8 cellular contexts compared by ENCODE assay signal in genomic region chr14:68792830-68793733, GRCh38. TPM values are rescaled to one million over a fixed set of nuclear protein-coding genes. Genes with fewer than 3 reads are reported as not detected.
DNase-seq lines count a peak whose midpoint lies in the region; ATAC-seq, FAIRE-seq and TF ChIP-seq lines count a peak whose summit lies in the region.

ZFP36L1 (minus strand) TSS chr14:68793067; CDS start chr14:68792938, 129 bp downstream.

- peaks cover 0 to 16% (median 0%) of the 10 kb centered on the region in 8 donors for H3K9me3 Mint-ChIP-seq in CD4-positive, alpha-beta memory T cell
- H3K9me3 Mint-ChIP-seq in T-helper 2 cell treated with Interferon-gamma antibody and Interleukin-4, amounts not matched to agents 5 μg/mL and 100 μg/mL, for 36 hours = peaks cover 4% of the 10 kb centered on the region

- H3K36me3 Mint-ChIP-seq in CD4-positive, alpha-beta memory T cell = peaks cover 34 to 73% of the 10 kb centered on the region in 2 donors
- H3K36me3 Mint-ChIP-seq in T-helper 2 cell treated with Interferon-gamma antibody and Interleukin-4, amounts not matched to agents 5 μg/mL and 100 μg/mL, for 36 hours (ENCODE audit: low read depth) = peaks cover 36% of the 10 kb centered on the region

- TF ChIP-seq CTCF in ascending aorta (IDR thresholded peaks at IDR 0.05) (no peak), right atrium auricular region (IDR thresholded peaks at IDR 0.05) (no peak)

- peak within 1 kb of the TSS; percentile 98 to 100 for H3K4me3 ChIP-seq in CD4-positive, alpha-beta memory T cell (ENCODE audit: low read length in 2 of 2)
- H3K4me3 ChIP-seq in Jurkat, Clone E6-1 (ENCODE audit: low read length) = peak within 1 kb of the TSS; percentile 76
- H3K4me3 ChIP-seq in ascending aorta (peak within 1 kb of the TSS; percentile 77 to 92), right atrium auricular region (peak within 1 kb of the TSS; percentile 83 to 94)

- no peaks in the 10 kb centered on the region for H3K27me3 ChIP-seq in CD4-positive, alpha-beta memory T cell (ENCODE audit: insufficient read depth, low read length)
- H3K27me3 ChIP-seq in ascending aorta (no peaks in the 10 kb centered on the region), right atrium auricular region (no peaks in the 10 kb centered on the region)

- peak within 1 kb of the TSS; percentile 99 to 100 (median 100) for H3K27ac Mint-ChIP-seq in CD4-positive, alpha-beta memory T cell
- H3K27ac Mint-ChIP-seq in T-helper 2 cell treated with Interferon-gamma antibody and Interleukin-4, amounts not matched to agents 5 μg/mL and 100 μg/mL, for 36 hours = peak within 1 kb of the TSS; percentile 100

- intact Hi-C loops in CD4-positive, alpha-beta memory T cell (cut with micrococcal nuclease) = loop anchor here (1.0 to 5.0 kb wide), 4 partner anchors 108 to 974 kb away; partner anchors contain the start of genes DCAF5, SRSF5 and SUSD6
- intact Hi-C loops in ascending aorta (cut with DNase I) = loop anchor here (2.0 to 5.0 kb wide), 3 partner anchors 149 to 651 kb away; no protein-coding TSS in a partner anchor

- H3K4me3 Mint-ChIP-seq in CD4-positive, alpha-beta memory T cell = peak within 1 kb of the TSS; percentile 88 to 100 (median 94)
- peak within 1 kb of the TSS; percentile 91 for H3K4me3 Mint-ChIP-seq in T-helper 2 cell treated with Interferon-gamma antibody and Interleukin-4, amounts not matched to agents 5 μg/mL and 100 μg/mL, for 36 hours

- CTCF ChIA-PET in CD4-positive, alpha-beta memory T cell (lab: Charles Lee; ENCODE audit: partially characterized antibody) = interaction anchor here (0.6 to 14.8 kb wide), 11 partner anchors 9 to 860 kb away, joined by 3 to 238 read pairs (median 3); no protein-coding TSS in a partner anchor

- peak within 1 kb of the TSS; percentile 99 for H3K27ac ChIP-seq in CD4-positive, alpha-beta memory T cell (ENCODE audit: low read depth, low read length)
- H3K27ac ChIP-seq in ascending aorta (peak within 1 kb of the TSS; percentile 100), right atrium auricular region (peak within 1 kb of the TSS; percentile 100)

- POLR2A ChIA-PET in CD4-positive, alpha-beta memory T cell (lab: Charles Lee; ENCODE audit: partially characterized antibody) = interaction anchor here (0.6 to 22.3 kb wide), 38 partner anchors 17 to 977 kb away, joined by 3 to 1973 read pairs (median 6); partner anchors contain the start of genes DCAF5 and ZFYVE26

- peak; percentile 35 for FAIRE-seq in urothelium cell line (lab: Jason Lieb, UNC)

- no peaks in the 10 kb centered on the region for H3K9me3 ChIP-seq in CD4-positive, alpha-beta memory T cell (ENCODE audit: control insufficient read depth in 1 of 2, low read length in 2 of 2)
- H3K9me3 ChIP-seq in ascending aorta (no peaks in the 10 kb centered on the region), right atrium auricular region (no peaks in the 10 kb centered on the region)

- peak; percentile 91 to 97 (median 94) for DNase-seq in CD4-positive, alpha-beta memory T cell
- peak; percentile 90 for DNase-seq in Jurkat, Clone E6-1 (ENCODE audit: low read depth, low spot score)
- DNase-seq in T-helper 2 cell treated with Interferon-gamma antibody and Interleukin-4, amounts not matched to agents 5 μg/mL and 100 μg/mL, for 36 hours (ENCODE audit: low spot score) = peak; percentile 88
- peak; percentile 83 to 96 for DNase-seq in ascending aorta (ENCODE audit: low spot score in 2 of 2)
- DNase-seq in right atrium auricular region (ENCODE audit: low spot score) = peak; percentile 97
- peak; percentile 91 for DNase-seq in pulmonary artery endothelial cell (ENCODE audit: low read depth, low spot score)
- peak; percentile 96 for DNase-seq in urothelium cell line (ENCODE audit: low spot score)

- H3K36me3 ChIP-seq in CD4-positive, alpha-beta memory T cell (ENCODE audit: insufficient read depth, low read length) = peaks cover 26% of the 10 kb centered on the region
- peaks cover 11 to 18% of the 10 kb centered on the region in 2 donors for H3K36me3 ChIP-seq in ascending aorta
- peaks cover 39% of the 10 kb centered on the region for H3K36me3 ChIP-seq in right atrium auricular region

- H3K4me1 Mint-ChIP-seq in CD4-positive, alpha-beta memory T cell = peaks cover 25 to 83% (median 39%) of the 10 kb centered on the region in 4 donors
- peaks cover 47% of the 10 kb centered on the region for H3K4me1 Mint-ChIP-seq in T-helper 2 cell treated with Interferon-gamma antibody and Interleukin-4, amounts not matched to agents 5 μg/mL and 100 μg/mL, for 36 hours (ENCODE audit: low read depth)

- H3K27me3 Mint-ChIP-seq in CD4-positive, alpha-beta memory T cell = peaks cover 0 to 8% of the 10 kb centered on the region in 2 donors
- no peaks in the 10 kb centered on the region for H3K27me3 Mint-ChIP-seq in T-helper 2 cell treated with Interferon-gamma antibody and Interleukin-4, amounts not matched to agents 5 μg/mL and 100 μg/mL, for 36 hours (ENCODE audit: low read depth)

- ATAC-seq in GM21367 (IDR thresholded peaks at IDR 0.05; ENCODE audit: unreplicated experiment) = peak; percentile 26

- peaks cover 34% of the 10 kb centered on the region for H3K4me1 ChIP-seq in CD4-positive, alpha-beta memory T cell (ENCODE audit: insufficient read depth, low read length)
- H3K4me1 ChIP-seq in ascending aorta (peaks cover 0 to 23% of the 10 kb centered on the region in 2 donors), right atrium auricular region (peaks cover 0 to 37% of the 10 kb centered on the region in 2 donors)

RNA-seq across cellular contexts. Expression of gene ZFP36L1, which starts in this region (rescaled TPM):
- total RNA-seq in CD4-positive, alpha-beta memory T cell = 100 to 1,000 TPM; 227 to 242 TPM
- 100 to 1,000 TPM in 1 of 2 donors, 10 to 100 TPM in 1; 60.3 to 127 TPM for polyA plus RNA-seq in CD4-positive, alpha-beta memory T cell
- polyA plus RNA-seq in Jurkat, Clone E6-1 (2012; ENCODE audit: insufficient read depth, insufficient read length) = 23.3 TPM
- total RNA-seq in ascending aorta (772 TPM), right atrium auricular region (100 to 1,000 TPM in 1 of 2 donors, 10 to 100 TPM in 1; 66.6 to 276 TPM), pulmonary artery endothelial cell (15.4 and 27.7 TPM in 2 replicates)

Comparison
In these comparisons a context has a peak if more than half of its experiments do, and no peak if none do; other contexts are left out.
1. Peak in every context shown above with its lines: DNase-seq, ATAC-seq, H3K4me3 ChIP-seq and H3K27ac ChIP-seq.